ENCODE assay signal across 29 cellular contexts in the genomic region with DNA sequence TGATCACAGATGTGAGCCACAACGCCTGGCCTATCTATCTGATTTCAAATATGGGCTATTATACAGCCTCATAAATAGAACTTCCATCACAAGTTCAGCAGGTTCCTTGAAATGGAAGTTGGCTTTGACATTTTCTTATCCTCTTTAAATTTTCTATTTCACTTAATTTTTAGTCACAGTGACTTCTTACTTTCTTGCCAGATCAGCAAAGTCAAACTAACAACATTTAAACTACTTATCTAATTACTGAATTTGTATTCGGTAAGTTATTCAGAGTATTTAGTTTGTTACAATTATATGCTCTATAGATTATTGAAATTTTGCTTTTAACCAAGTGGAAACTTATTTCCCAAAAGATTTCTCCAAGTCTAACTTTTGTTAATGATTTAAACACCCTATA.
"Had no signal": no experiment of that assay in that cellular context is flagged by ENCODE, and none has a peak within 500 bp of the region (broad histone marks: within the 10 kb centered on the region; RNA-seq: fewer than 3 reads in every experiment).

No MANE protein-coding gene starts in this region.

- FAIRE-seq: bronchial epithelial cell had no signal

- H3K4me1 Mint-ChIP-seq: activated CD4-positive, alpha-beta T cell treated with anti-CD3 and anti-CD28 coated beads, Interleukin-2, amount 10 ng/mL, durations not matched to agents 24 days and 14 days had no signal

- H3K4me3 Mint-ChIP-seq: activated CD4-positive, alpha-beta memory T cell treated with anti-CD3 and anti-CD28 coated beads, Interleukin-2, amount 10 ng/mL, durations not matched to agents 7 days and 5 days; activated CD4-positive, alpha-beta T cell treated with anti-CD3 and anti-CD28 coated beads for 36 hours; activated CD4-positive, alpha-beta T cell treated with anti-CD3 and anti-CD28 coated beads, Interleukin-2, amount 10 ng/mL, durations not matched to agents 24 days and 14 days; activated naive CD4-positive, alpha-beta T cell treated with anti-CD3 and anti-CD28 coated beads, Interleukin-2, amount 10 ng/mL, durations not matched to agents 7 days and 5 days; activated naive CD8-positive, alpha-beta T cell treated with anti-CD3 and anti-CD28 coated beads, Interleukin-2, amount 10 ng/mL, durations not matched to agents 7 days and 5 days; activated T-cell treated with anti-CD3 and anti-CD28 coated beads, Interleukin-2, amount 50 U/mL, for 24 hours; activated T-cell treated with anti-CD3 and anti-CD28 coated beads, Interleukin-2, amount 50 U/mL, for 72 hours; central memory CD8-positive, alpha-beta T cell; dendritic cell treated with granulocyte-macrophage colony-stimulating factor and Interleukin-4, amounts not matched to agents 40 ng/mL and 50 ng/mL, for 4 days; endodermal cell had no signal

- H3K4me3 ChIP-seq: ascending aorta, coronary artery, dorsolateral prefrontal cortex, gastrocnemius medialis had no signal

- H3K9me3 Mint-ChIP-seq: activated CD4-positive, alpha-beta memory T cell treated with anti-CD3 and anti-CD28 coated beads, Interleukin-2, amount 10 ng/mL, durations not matched to agents 7 days and 5 days; activated CD4-positive, alpha-beta T cell treated with anti-CD3 and anti-CD28 coated beads, Interleukin-2, amount 10 ng/mL, durations not matched to agents 24 days and 14 days; activated naive CD4-positive, alpha-beta T cell treated with anti-CD3 and anti-CD28 coated beads, Interleukin-2, amount 10 ng/mL, durations not matched to agents 7 days and 5 days; activated naive CD4-positive, alpha-beta T cell treated with anti-CD3 and anti-CD28 coated beads, Interleukin-2, amount 50 U/mL, for 72 hours; activated naive CD8-positive, alpha-beta T cell treated with anti-CD3 and anti-CD28 coated beads, Interleukin-2, amount 10 ng/mL, durations not matched to agents 7 days and 5 days; activated T-cell treated with anti-CD3 and anti-CD28 coated beads, Interleukin-2, amount 50 U/mL, for 24 hours; central memory CD8-positive, alpha-beta T cell; dendritic cell treated with granulocyte-macrophage colony-stimulating factor and Interleukin-4, amounts not matched to agents 40 ng/mL and 50 ng/mL, for 4 days; endodermal cell had no signal

- H3K36me3 Mint-ChIP-seq: activated naive CD4-positive, alpha-beta T cell treated with anti-CD3 and anti-CD28 coated beads, Interleukin-2, amount 10 ng/mL, durations not matched to agents 7 days and 5 days; activated naive CD4-positive, alpha-beta T cell treated with anti-CD3 and anti-CD28 coated beads, Interleukin-2, amount 50 U/mL, for 72 hours had no signal

- DNase-seq: activated CD4-positive, alpha-beta memory T cell treated with anti-CD3 and anti-CD28 coated beads, Interleukin-2, amount 10 ng/mL, durations not matched to agents 7 days and 5 days; activated CD4-positive, alpha-beta T cell treated with anti-CD3 and anti-CD28 coated beads for 36 hours; activated CD4-positive, alpha-beta T cell treated with anti-CD3 and anti-CD28 coated beads, Interleukin-2, amount 10 ng/mL, durations not matched to agents 24 days and 14 days; activated CD4-positive, alpha-beta T cell treated with anti-CD3 and anti-CD28 coated beads, Interleukin-2, amount 50 U/mL, for 4 hours; activated CD4-positive, CD25-positive, alpha-beta regulatory T cell; activated CD4-positive, CD25-positive, alpha-beta regulatory T cell treated with anti-CD3 and anti-CD28 coated beads, Interleukin-2, amount 50 U/mL, for 72 hours; activated CD8-positive, alpha-beta memory T cell treated with anti-CD3 and anti-CD28 coated beads, Interleukin-2, amount 50 U/mL, for 48 hours; activated gamma-delta T cell; activated naive CD4-positive, alpha-beta T cell; activated naive CD4-positive, alpha-beta T cell treated with anti-CD3 and anti-CD28 coated beads, Interleukin-2, amount 10 ng/mL, durations not matched to agents 7 days and 5 days; activated naive CD8-positive, alpha-beta T cell treated with anti-CD3 and anti-CD28 coated beads, Interleukin-2, amount 10 ng/mL, durations not matched to agents 7 days and 5 days; activated T-cell treated with anti-CD3 and anti-CD28 coated beads for 4 hours; activated T-cell treated with anti-CD3 and anti-CD28 coated beads, Interleukin-2, amount 50 U/mL, for 24 hours; activated T-cell treated with anti-CD3 and anti-CD28 coated beads, Interleukin-2, amount 50 U/mL, for 72 hours; brain microvascular endothelial cell; dorsolateral prefrontal cortex; effector memory CD4-positive, alpha-beta T cell; endodermal cell; foreskin keratinocyte; gastrocnemius medialis; glutamatergic neuron; T-helper 2 cell had no signal

- H3K27ac Mint-ChIP-seq: activated CD4-positive, alpha-beta memory T cell treated with anti-CD3 and anti-CD28 coated beads, Interleukin-2, amount 10 ng/mL, durations not matched to agents 7 days and 5 days; activated CD4-positive, alpha-beta T cell treated with anti-CD3 and anti-CD28 coated beads for 36 hours; activated CD4-positive, alpha-beta T cell treated with anti-CD3 and anti-CD28 coated beads, Interleukin-2, amount 10 ng/mL, durations not matched to agents 24 days and 14 days; activated naive CD4-positive, alpha-beta T cell treated with anti-CD3 and anti-CD28 coated beads, Interleukin-2, amount 10 ng/mL, durations not matched to agents 7 days and 5 days; activated naive CD4-positive, alpha-beta T cell treated with anti-CD3 and anti-CD28 coated beads, Interleukin-2, amount 50 U/mL, for 72 hours; activated naive CD8-positive, alpha-beta T cell treated with anti-CD3 and anti-CD28 coated beads, Interleukin-2, amount 10 ng/mL, durations not matched to agents 7 days and 5 days; activated T-cell treated with anti-CD3 and anti-CD28 coated beads, Interleukin-2, amount 50 U/mL, for 24 hours; activated T-cell treated with anti-CD3 and anti-CD28 coated beads, Interleukin-2, amount 50 U/mL, for 72 hours; endodermal cell had no signal

- ATAC-seq: activated CD4-positive, alpha-beta T cell treated with anti-CD3 and anti-CD28 coated beads for 36 hours; activated naive CD4-positive, alpha-beta T cell treated with anti-CD3 and anti-CD28 coated beads, Interleukin-2, amount 50 U/mL, for 72 hours; activated T-cell treated with anti-CD3 and anti-CD28 coated beads, Interleukin-2, amount 50 U/mL, for 72 hours; esophagus mucosa; foreskin keratinocyte; gastrocnemius medialis had no signal

- H3K9me3 ChIP-seq: ascending aorta, gastrocnemius medialis had no signal

- H3K4me1 ChIP-seq: ascending aorta had no signal

- H3K36me3 ChIP-seq: ascending aorta, brain microvascular endothelial cell, gastrocnemius medialis had no signal

- H3K27me3 ChIP-seq: ascending aorta, brain microvascular endothelial cell, dorsolateral prefrontal cortex, foreskin keratinocyte, gastrocnemius medialis had no signal

- H3K27ac ChIP-seq: ascending aorta, brain microvascular endothelial cell, coronary artery, dorsolateral prefrontal cortex, foreskin keratinocyte, gastrocnemius medialis had no signal

- H3K27me3 Mint-ChIP-seq: activated CD4-positive, alpha-beta memory T cell treated with anti-CD3 and anti-CD28 coated beads, Interleukin-2, amount 10 ng/mL, durations not matched to agents 7 days and 5 days; activated CD4-positive, alpha-beta T cell treated with anti-CD3 and anti-CD28 coated beads for 36 hours; activated CD4-positive, alpha-beta T cell treated with anti-CD3 and anti-CD28 coated beads, Interleukin-2, amount 10 ng/mL, durations not matched to agents 24 days and 14 days; activated naive CD4-positive, alpha-beta T cell treated with anti-CD3 and anti-CD28 coated beads, Interleukin-2, amount 10 ng/mL, durations not matched to agents 7 days and 5 days; activated naive CD8-positive, alpha-beta T cell treated with anti-CD3 and anti-CD28 coated beads, Interleukin-2, amount 10 ng/mL, durations not matched to agents 7 days and 5 days; activated T-cell treated with anti-CD3 and anti-CD28 coated beads, Interleukin-2, amount 50 U/mL, for 24 hours; central memory CD8-positive, alpha-beta T cell; dendritic cell treated with granulocyte-macrophage colony-stimulating factor and Interleukin-4, amounts not matched to agents 40 ng/mL and 50 ng/mL, for 4 days had no signal
